Comparison of ENCODE assay signal across 28 cellular contexts in the genomic region with DNA sequence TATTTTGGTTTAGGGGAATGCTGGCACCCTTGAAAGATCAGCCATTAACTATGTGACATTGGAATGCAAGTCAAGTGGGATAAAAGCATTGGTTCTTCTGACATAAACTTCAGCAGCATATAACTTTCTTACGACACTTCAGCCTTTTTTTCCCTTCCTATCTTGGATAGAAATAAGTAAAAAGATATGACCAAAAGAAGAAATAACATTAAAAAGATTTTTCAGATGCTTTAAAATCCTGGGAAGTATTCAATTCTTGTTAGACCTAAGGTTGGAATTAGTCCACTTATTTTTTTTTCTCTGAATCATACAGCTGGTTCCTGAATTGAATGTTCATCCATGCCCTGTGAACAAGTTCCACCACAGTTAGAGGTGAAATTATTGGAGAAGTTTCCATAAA.
DNase-seq lines count a peak whose midpoint lies in the region; FAIRE-seq and TF ChIP-seq lines count a peak whose summit lies in the region.
"Had no signal": no experiment of that assay in that cellular context is flagged by ENCODE, and none has a peak within 500 bp of the region (broad histone marks: within the 10 kb centered on the region; RNA-seq: fewer than 3 reads in every experiment).

No MANE protein-coding gene starts in this region.

- no peaks in the 10 kb centered on the region for H3F3A ChIP-seq in MM.1S (ENCODE audit: insufficient read depth, low read length)

- H3K9me3 Mint-ChIP-seq in immature natural killer cell = peaks cover 0 to 16% (median 6%) of the 10 kb centered on the region in 6 donors
- H3K9me3 Mint-ChIP-seq: CD8-positive, alpha-beta T cell had no signal

- H3K4me2 ChIP-seq in MM.1S (ENCODE audit: low read depth, low read length) = no peak overlapping the region

- no peak overlapping the region for H3K27ac ChIP-seq in MM.1S (ENCODE audit: low read length)
- H3K27ac ChIP-seq: C4-2B, SJSA1 had no signal

- H3K27me3 Mint-ChIP-seq in immature natural killer cell (ENCODE audit: low read depth in 3 of 3) = no peaks in the 10 kb centered on the region
- H3K27me3 Mint-ChIP-seq: B cell had no signal

- no peaks in the 10 kb centered on the region for H3K9me2 ChIP-seq in MM.1S (replicated peaks; ENCODE audit: insufficient read depth, low read length)

- no peak overlapping the region for H3K9ac ChIP-seq in MM.1S (ENCODE audit: low read length)

- no peak for FAIRE-seq in GM12892 (lab: Jason Lieb, UNC)
- FAIRE-seq: A204.1, GM12891, GM19239 had no signal

- peak; percentile 1 for DNase-seq in EH (ENCODE audit: low read depth)
- peak; percentile 23 for DNase-seq in astrocyte of the hippocampus (ENCODE audit: low read depth, low spot score)
- peak; percentile 16 for DNase-seq in fibroblast of pulmonary artery (ENCODE audit: low read depth)
- no peak for DNase-seq in DMS153 treated with DMSO at 0.1 percent for 48 hours (lab: John Stamatoyannopoulos, UW; ENCODE audit: unreplicated experiment)
- DNase-seq in MM.1S = no peak
- no peak for DNase-seq in GM12892 (ENCODE audit: insufficient read length)
- no peak for DNase-seq in immature natural killer cell
- DNase-seq: Caco-2; CD8-positive, alpha-beta T cell; DMS79; GF-D8; Karpas-422; NCI-H1092 treated with DMSO at 0.1 percent for 48 hours; NCI-H1436; NCI-H187 treated with DMSO at 0.1 percent for 48 hours; NCI-H2107; NCI-H446; NCI-H524 treated with DMSO at 0.1 percent for 48 hours; NCI-H82; NK-92 treated with Interleukin-12 subunit alpha and Interleukin-12 subunit beta, amount 100 ng/mL, for 24 hours; PC-3; Right ventricle myocardium superior had no signal

- TF ChIP-seq CTCF in fibroblast of pulmonary artery (IDR thresholded peaks at IDR 0.05; ENCODE audit: low read length, missing control alignments) = no peak
- no peak for TF ChIP-seq CTCF in MM.1S (IDR thresholded peaks at IDR 0.05; ENCODE audit: low read length)

- H3K36me3 ChIP-seq in MM.1S (replicated peaks; ENCODE audit: insufficient read depth, low read length) = no peaks in the 10 kb centered on the region
- H3K36me3 ChIP-seq: SJSA1 had no signal

- no peaks in the 10 kb centered on the region for H3K4me1 ChIP-seq in MM.1S (ENCODE audit: low read length)
- H3K4me1 ChIP-seq: Caco-2, SJSA1 had no signal

- no peaks in the 10 kb centered on the region for H3K36me3 Mint-ChIP-seq in immature natural killer cell
- H3K36me3 Mint-ChIP-seq: CD8-positive, alpha-beta T cell had no signal

- H3K4me1 Mint-ChIP-seq in immature natural killer cell = no peaks in the 10 kb centered on the region
- H3K4me1 Mint-ChIP-seq: B cell had no signal

- H2AFZ ChIP-seq in MM.1S (ENCODE audit: low read length) = no peak overlapping the region

- no peak overlapping the region for H3K27ac Mint-ChIP-seq in immature natural killer cell
- H3K27ac Mint-ChIP-seq: B cell; CD8-positive, alpha-beta T cell had no signal

- H3K4me3 Mint-ChIP-seq in immature natural killer cell = no peak overlapping the region
- H3K4me3 Mint-ChIP-seq: B cell; CD8-positive, alpha-beta T cell had no signal

- TF ChIP-seq POLR2A in GM12892 (IDR thresholded peaks at IDR 0.05; ENCODE audit: low read depth, low read length) = no peak

- no peaks in the 10 kb centered on the region for H3K79me2 ChIP-seq in MM.1S (ENCODE audit: low read length)

- no peak overlapping the region for H3K4me3 ChIP-seq in fibroblast of pulmonary artery (replicated peaks; ENCODE audit: low read depth, low read length)
- H3K4me3 ChIP-seq in MM.1S (ENCODE audit: low read length) = no peak overlapping the region
- H3K4me3 ChIP-seq: SJSA1 had no signal

- no peaks in the 10 kb centered on the region for H3K27me3 ChIP-seq in MM.1S (replicated peaks; ENCODE audit: insufficient read depth, low read length)
- H3K27me3 ChIP-seq: SJSA1 had no signal

- no peaks in the 10 kb centered on the region for H4K20me1 ChIP-seq in MM.1S (ENCODE audit: insufficient read depth, low read length)

- no peaks in the 10 kb centered on the region for H3K9me3 ChIP-seq in MM.1S (replicated peaks; ENCODE audit: insufficient read depth, low read length)
- H3K9me3 ChIP-seq: SJSA1 had no signal

Comparison
In these comparisons a context has a peak if more than half of its experiments do, and no peak if none do; other contexts are left out.
1. DNase-seq: peak in EH (single experiment), astrocyte of the hippocampus (single experiment) and fibroblast of pulmonary artery (single experiment); none in DMS153 treated with DMSO at 0.1 percent for 48 hours (single experiment), MM.1S (single experiment), GM12892 (single experiment) and immature natural killer cell (0 of 3).